Comparison of ENCODE assay signal across 8 cellular contexts in the genomic region with DNA sequence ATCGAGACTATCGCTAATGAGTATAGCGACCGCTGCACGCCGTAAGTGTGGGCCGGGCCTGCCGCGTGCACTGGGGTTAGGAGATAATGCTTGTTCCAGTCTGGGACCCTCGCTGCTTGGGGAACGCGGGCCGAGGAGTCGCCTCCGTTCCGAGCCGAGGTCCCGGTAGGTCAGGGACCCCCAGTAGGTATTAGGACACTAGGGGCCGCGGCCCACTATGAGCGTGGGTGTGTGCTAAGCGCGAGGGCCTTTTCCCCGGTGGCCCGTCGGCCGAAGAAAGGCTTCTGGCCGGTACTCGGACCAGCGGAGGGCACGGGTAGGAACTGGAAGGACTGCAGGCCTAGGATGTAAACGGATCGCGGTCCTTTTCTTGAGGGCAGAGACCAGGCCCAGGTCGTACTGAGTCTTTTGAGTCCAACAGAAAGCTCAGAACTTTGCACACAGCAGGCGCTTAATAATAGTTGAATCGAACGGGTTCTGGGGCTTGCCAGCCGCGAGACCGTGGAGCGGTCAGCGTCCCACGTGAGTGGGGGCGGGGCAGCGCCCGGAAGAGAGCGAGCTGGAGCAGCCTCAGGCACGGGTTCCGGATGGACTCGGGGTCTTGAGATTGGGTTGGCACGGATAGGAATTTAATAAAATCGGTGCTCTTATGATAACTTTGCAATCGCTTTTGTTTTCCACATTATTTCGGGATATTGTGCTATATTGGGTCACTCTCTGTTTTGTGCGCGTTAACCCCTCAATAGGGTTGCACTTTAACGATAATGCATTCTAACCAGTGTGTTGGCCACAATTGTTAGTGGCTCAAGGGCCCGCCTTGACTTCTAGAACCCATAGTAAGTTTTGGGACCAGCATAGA. TPM values are rescaled to one million over a fixed set of nuclear protein-coding genes. Genes with fewer than 3 reads are reported as not detected.
DNase-seq lines count a peak whose midpoint lies in the region; ATAC-seq and TF ChIP-seq lines count a peak whose summit lies in the region.

No MANE protein-coding gene starts in this region.

- DNase-seq in COLO668 (lab: John Stamatoyannopoulos, UW; ENCODE audit: unreplicated experiment) (peak; percentile 70), heart right ventricle (peak; percentile 41 to 59), posterior vena cava (ENCODE audit: low spot score) (peak; percentile 92), uterus (peak; percentile 25 to 52)
- DNase-seq in activated naive CD8-positive, alpha-beta T cell treated with anti-CD3 and anti-CD28 coated beads, Interleukin-2, amount 50 U/mL, for 24 hours = peak; percentile 75

- H3K36me3 ChIP-seq in heart right ventricle = no peaks in the 10 kb centered on the region
- H3K36me3 ChIP-seq in uterus = no peaks in the 10 kb centered on the region

- peak overlapping the region; percentile 86 to 99 (median 98) for H3K27ac ChIP-seq in heart right ventricle
- peak overlapping the region; percentile 96 to 100 for H3K27ac ChIP-seq in uterus

- H3K27ac Mint-ChIP-seq in activated naive CD8-positive, alpha-beta T cell treated with anti-CD3 and anti-CD28 coated beads, Interleukin-2, amount 50 U/mL, for 24 hours = peak overlapping the region; percentile 98

- H3K9me3 Mint-ChIP-seq in activated naive CD8-positive, alpha-beta T cell treated with anti-CD3 and anti-CD28 coated beads, Interleukin-2, amount 50 U/mL, for 24 hours = no peaks in the 10 kb centered on the region

- peak overlapping the region; percentile 94 for H3K4me3 Mint-ChIP-seq in activated naive CD8-positive, alpha-beta T cell treated with anti-CD3 and anti-CD28 coated beads, Interleukin-2, amount 50 U/mL, for 24 hours

- TF ChIP-seq CTCF in heart right ventricle (IDR thresholded peaks at IDR 0.05) (no peak), uterus (IDR thresholded peaks at IDR 0.05) (no peak)

- no peaks in the 10 kb centered on the region for H3K27me3 Mint-ChIP-seq in activated naive CD8-positive, alpha-beta T cell treated with anti-CD3 and anti-CD28 coated beads, Interleukin-2, amount 50 U/mL, for 24 hours

- H3K4me3 ChIP-seq in heart right ventricle (peak overlapping the region; percentile 70 to 98 (median 90)), uterus (peak overlapping the region; percentile 73 to 97)

- peaks cover 22% of the 10 kb centered on the region for H3K36me3 Mint-ChIP-seq in activated naive CD8-positive, alpha-beta T cell treated with anti-CD3 and anti-CD28 coated beads, Interleukin-2, amount 50 U/mL, for 24 hours (ENCODE audit: low read depth)

- H3K4me1 Mint-ChIP-seq in activated naive CD8-positive, alpha-beta T cell treated with anti-CD3 and anti-CD28 coated beads, Interleukin-2, amount 50 U/mL, for 24 hours = peaks cover 56% of the 10 kb centered on the region

- ATAC-seq in GM19372 (IDR thresholded peaks at IDR 0.05; ENCODE audit: low read depth, unreplicated experiment) = peak; percentile 21
- ATAC-seq in HG03469 (IDR thresholded peaks at IDR 0.05; ENCODE audit: unreplicated experiment) = peak; percentile 22
- peak; percentile 52 for ATAC-seq in SK-N-SH treated with all-trans-retinoic acid at 6 μM for 48 hours
- ATAC-seq in activated naive CD8-positive, alpha-beta T cell treated with anti-CD3 and anti-CD28 coated beads, Interleukin-2, amount 50 U/mL, for 24 hours = peak; percentile 25
- peak; percentile 28 to 59 (median 46) for ATAC-seq in heart right ventricle

- no peaks in the 10 kb centered on the region for H3K27me3 ChIP-seq in heart right ventricle
- H3K27me3 ChIP-seq in uterus = no peaks in the 10 kb centered on the region

- peaks cover 6 to 73% (median 60%) of the 10 kb centered on the region in 9 donors for H3K4me1 ChIP-seq in heart right ventricle
- H3K4me1 ChIP-seq in uterus = peaks cover 0 to 5% of the 10 kb centered on the region in 2 donors

- 1% methylated on average over 59 of the region's 59 CpGs for WGBS in heart right ventricle, 2 donors

- intact Hi-C loops in heart right ventricle (cut with DNase I) (loop anchor here in 3 of 10 donors (2.0 to 10.0 kb wide), 2 partner anchors 88 to 90 kb away; partner anchors contain the start of gene AFF4 (in 3 of the 3)), posterior vena cava (cut with DNase I) (no loop called here), uterus (cut with DNase I; ENCODE audit: low total_unique reads) (no loop called here)

- TF ChIP-seq POLR2A in uterus (IDR thresholded peaks at IDR 0.05) = no peak

- H3K9me3 ChIP-seq in heart right ventricle = no peaks in the 10 kb centered on the region
- H3K9me3 ChIP-seq in uterus = no peaks in the 10 kb centered on the region

TF ChIP-seq in SK-N-SH treated with all-trans-retinoic acid at 6 μM for 48 hours, 23 proteins besides CTCF, POLR2A, EP300 and RAD21 (continues in another document):
- TF ChIP-seq ZFP30 (CRISPR knock-in tag; IDR thresholded peaks at IDR 0.05) (no peak), PPARA (CRISPR knock-in tag; IDR thresholded peaks at IDR 0.05; ENCODE audit: borderline replicate concordance) (no peak), CSDC2 (CRISPR knock-in tag; IDR thresholded peaks at IDR 0.05) (no peak), ESRRG (CRISPR knock-in tag; IDR thresholded peaks at IDR 0.05) (no peak), ZNF70 (CRISPR knock-in tag; IDR thresholded peaks at IDR 0.05) (no peak), ARNTL (CRISPR knock-in tag; IDR thresholded peaks at IDR 0.05; ENCODE audit: borderline replicate concordance, low read depth) (no peak), GLIS3 (CRISPR knock-in tag; IDR thresholded peaks at IDR 0.05) (no peak), POU6F1 (CRISPR knock-in tag; IDR thresholded peaks at IDR 0.05; ENCODE audit: borderline replicate concordance, low read depth) (no peak), PATZ1 (CRISPR knock-in tag; IDR thresholded peaks at IDR 0.05; ENCODE audit: borderline replicate concordance) (no peak), ZNF8 (CRISPR knock-in tag; IDR thresholded peaks at IDR 0.05) (no peak), TOX (CRISPR knock-in tag; IDR thresholded peaks at IDR 0.05; ENCODE audit: borderline replicate concordance) (no peak), CSRNP3 (CRISPR knock-in tag; IDR thresholded peaks at IDR 0.05) (no peak), OSR1 (CRISPR knock-in tag; IDR thresholded peaks at IDR 0.05) (no peak)
- TF ChIP-seq, protein P1, sequence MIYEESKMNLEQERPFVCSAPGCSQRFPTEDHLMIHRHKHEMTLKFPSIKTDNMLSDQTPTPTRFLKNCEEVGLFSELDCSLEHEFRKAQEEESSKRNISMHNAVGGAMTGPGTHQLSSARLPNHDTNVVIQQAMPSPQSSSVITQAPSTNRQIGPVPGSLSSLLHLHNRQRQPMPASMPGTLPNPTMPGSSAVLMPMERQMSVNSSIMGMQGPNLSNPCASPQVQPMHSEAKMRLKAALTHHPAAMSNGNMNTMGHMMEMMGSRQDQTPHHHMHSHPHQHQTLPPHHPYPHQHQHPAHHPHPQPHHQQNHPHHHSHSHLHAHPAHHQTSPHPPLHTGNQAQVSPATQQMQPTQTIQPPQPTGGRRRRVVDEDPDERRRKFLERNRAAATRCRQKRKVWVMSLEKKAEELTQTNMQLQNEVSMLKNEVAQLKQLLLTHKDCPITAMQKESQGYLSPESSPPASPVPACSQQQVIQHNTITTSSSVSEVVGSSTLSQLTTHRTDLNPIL (CRISPR knock-in tag; IDR thresholded peaks at IDR 0.05; ENCODE audit: low read depth) = no peak

RNA-seq across cellular contexts. Expression of gene HSPA4, which starts 0.7 kb away (rescaled TPM):
- total RNA-seq in heart right ventricle (100 to 1,000 TPM in 6 of 10 donors, 10 to 100 TPM in 4; 79.6 to 156 (median 111) TPM), posterior vena cava (10 to 100 TPM; 70.4 to 89.8 TPM), uterus (100 to 1,000 TPM in 1 of 4 donors, 10 to 100 TPM in 3; 22.4 to 107 (median 72.4) TPM)
- polyA plus RNA-seq in heart right ventricle = 100 to 1,000 TPM in 1 of 2 donors, 10 to 100 TPM in 1; 44.9 to 179 TPM

RNA-seq across cellular contexts. Expression of gene ZCCHC10, which starts 26.2 kb away (rescaled TPM):
- total RNA-seq in heart right ventricle = 10 to 100 TPM; 12.2 to 22.4 (median 19.4) TPM
- polyA plus RNA-seq in heart right ventricle = 10 to 100 TPM; 15.4 to 29.9 TPM
- 10 to 100 TPM; 14.8 to 19.0 TPM for total RNA-seq in posterior vena cava
- 10 to 100 TPM in 3 of 4 donors, 1 to 10 TPM in 1; 5.6 to 25.7 (median 16.0) TPM for total RNA-seq in uterus

Comparison
In these comparisons a context has a peak if more than half of its experiments do, and no peak if none do; other contexts are left out.
1. Peak in every context shown above with its lines: DNase-seq, ATAC-seq, H3K4me3 ChIP-seq and H3K27ac ChIP-seq.
2. DNase-seq: peak in every context shown above with its lines; median percentile 92 in posterior vena cava; 75 in activated naive CD8-positive, alpha-beta T cell treated with anti-CD3 and anti-CD28 coated beads, Interleukin-2, amount 50 U/mL, for 24 hours; 70 in COLO668; 50 in heart right ventricle; 38 in uterus.